In the genomic region with DNA sequence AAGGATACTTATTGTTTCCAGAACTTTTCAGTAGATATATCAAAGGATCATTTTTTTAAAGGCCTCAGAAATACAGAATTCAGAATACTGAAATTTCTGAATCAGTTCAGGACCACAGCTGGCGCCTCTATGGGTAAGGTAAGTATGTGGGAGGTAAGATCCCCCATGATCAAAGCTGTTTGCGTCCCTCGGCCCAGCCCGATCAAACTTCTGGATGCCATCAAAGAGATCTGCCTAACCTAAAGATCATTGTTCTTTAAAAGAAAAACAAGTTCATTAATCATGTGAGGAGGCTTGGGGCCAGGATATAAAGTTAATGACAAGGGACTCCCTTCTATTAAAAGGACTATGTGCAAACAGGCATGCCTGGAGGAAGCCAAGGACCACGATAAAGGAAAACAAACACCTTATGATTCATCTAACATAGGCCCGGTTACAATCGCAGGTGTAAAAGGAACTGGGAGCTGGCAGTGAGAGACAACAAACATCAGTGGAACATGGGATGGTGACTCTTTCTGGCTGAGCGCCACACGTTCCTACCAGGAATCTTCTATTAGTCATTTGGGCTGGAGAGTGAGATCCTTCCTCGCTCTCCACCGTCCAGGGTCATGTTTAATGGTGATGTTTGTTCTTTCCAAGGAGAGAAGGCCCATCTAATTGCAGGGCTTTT, we compare ENCODE assay signal across 13 cellular contexts. TPM values are rescaled to one million over a fixed set of nuclear protein-coding genes. Genes with fewer than 3 reads are reported as not detected.
A peak's percentile ranks its signal among the peaks of the same experiment; 100 is the strongest.
DNase-seq lines count a peak whose midpoint lies in the region; ATAC-seq, FAIRE-seq and TF ChIP-seq lines count a peak whose summit lies in the region.
"Had no signal": no experiment of that assay in that cellular context is flagged by ENCODE, and none has a peak within 500 bp of the region (broad histone marks: within the 10 kb centered on the region; RNA-seq: fewer than 3 reads in every experiment).

No MANE protein-coding gene starts in this region.

- peak; percentile 77 for FAIRE-seq in bronchial epithelial cell (lab: Jason Lieb, UNC)
- FAIRE-seq: kidney had no signal

- TF ChIP-seq CTCF in bronchial epithelial cell (IDR thresholded peaks at IDR 0.05; ENCODE audit: insufficient read depth, low read length, severe bottlenecking): no peak
- TF ChIP-seq CTCF in mucosa of descending colon (IDR thresholded peaks at IDR 0.05): no peak

- H3K4me1 ChIP-seq in mucosa of descending colon (ENCODE audit: low read depth): no peaks in the 10 kb centered on the region

- no peaks in the 10 kb centered on the region for H3K9me3 ChIP-seq in mucosa of descending colon

- peaks cover 2% of the 10 kb centered on the region for H3K27me3 ChIP-seq in bronchial epithelial cell (ENCODE audit: control insufficient read depth, insufficient read depth, low read length)

- DNase-seq in ACHN (peak; percentile 33), LHCN-M2 (ENCODE audit: low read depth) (peak; percentile 52), bronchial epithelial cell (ENCODE audit: low read depth) (peak; percentile 94), mucosa of descending colon (peak in 2 of 3 donors; percentile 61 to 74), NCI-H1105 treated with DMSO at 0.1 percent for 48 hours (lab: John Stamatoyannopoulos, UW) (no peak)
- no peak for DNase-seq in NK-92 treated with Interleukin-12 subunit alpha and Interleukin-12 subunit beta, amount 100 ng/mL, for 24 hours (lab: John Stamatoyannopoulos, UW)
- DNase-seq: activated CD4-positive, alpha-beta T cell treated with anti-CD3 and anti-CD28 coated beads for 1 hour; activated naive CD4-positive, alpha-beta T cell; effector CD8-positive, alpha-beta T cell; kidney; RPMI8226 had no signal

- no peaks in the 10 kb centered on the region for H3K36me3 ChIP-seq in bronchial epithelial cell (ENCODE audit: control insufficient read depth, insufficient read depth, low read length)
- H3K36me3 ChIP-seq in mucosa of descending colon (ENCODE audit: low read depth): no peaks in the 10 kb centered on the region

- ATAC-seq in mucosa of descending colon: peak; percentile 66
- no peak for ATAC-seq in HG03139 (IDR thresholded peaks at IDR 0.05; ENCODE audit: unreplicated experiment)
- no peak for ATAC-seq in GM21528 (IDR thresholded peaks at IDR 0.05; ENCODE audit: low FRiP score, unreplicated experiment)

- H3K4me3 ChIP-seq in bronchial epithelial cell (ENCODE audit: low read depth, low read length): no peak overlapping the region
- H3K4me3 ChIP-seq in mucosa of descending colon: no peak overlapping the region

- intact Hi-C loops in mucosa of descending colon (cut with DNase I, micrococcal nuclease): no loop called here

- in situ Hi-C loops in ACHN (cut with HindIII; ENCODE audit: low pct_ligation_motif_present, low pct_unique_long_range_greater_than_20kb, low sequenced_read_pairs): no loop called here

RNA-seq across cellular contexts. Expression of a gene that starts 2.8 kb away (rescaled TPM):
- total RNA-seq in LHCN-M2 (2014; rRNA removed): 14.4 and 17.4 TPM in 2 replicates
- polyA plus RNA-seq in LHCN-M2 (2012): 37.0 TPM
- total RNA-seq in bronchial epithelial cell: 43.1 and 64.8 TPM in 2 replicates
- 100 to 1,000 TPM in 1 of 3 donors, 10 to 100 TPM in 2; 37.2 to 115 (median 51.2) TPM for total RNA-seq in mucosa of descending colon

Comparison
In these comparisons a context has a peak if more than half of its experiments do, and no peak if none do; other contexts are left out.
1. DNase-seq: peak in ACHN (single experiment), LHCN-M2 (single experiment), bronchial epithelial cell (single experiment) and mucosa of descending colon (2 of 3); none in NK-92 treated with Interleukin-12 subunit alpha and Interleukin-12 subunit beta, amount 100 ng/mL, for 24 hours (single experiment) and NCI-H1105 treated with DMSO at 0.1 percent for 48 hours (single experiment).